In genomic region chr9:78298046-78298511, GRCh38 we compare ENCODE assay signal across 1 cellular context.
TF ChIP-seq lines count a peak whose summit lies in the region.

No MANE protein-coding gene starts in this region.

TF ChIP-seq in GM12878, 131 proteins besides CTCF, POLR2A, EP300 and RAD21 (continued from another document):
- TF ChIP-seq NKRF (conservative IDR thresholded peaks at IDR 0.05) (no peak), RCOR1 (conservative IDR thresholded peaks at IDR 0.05; ENCODE audit: low read depth, low read length) (no peak), CBX5 (IDR thresholded peaks at IDR 0.05; ENCODE audit: low read depth) (no peak), E2F4 (IDR thresholded peaks at IDR 0.05; ENCODE audit: low read depth, low read length) (no peak), YBX1 (IDR thresholded peaks at IDR 0.05) (no peak), ZBTB40 (IDR thresholded peaks at IDR 0.05; ENCODE audit: borderline replicate concordance) (no peak), RFX5 (IDR thresholded peaks at IDR 0.05; ENCODE audit: low read depth, low read length) (no peak), KDM1A (IDR thresholded peaks at IDR 0.05; ENCODE audit: borderline replicate concordance) (no peak), LARP7 (IDR thresholded peaks at IDR 0.05) (no peak), NFIC (IDR thresholded peaks at IDR 0.05; ENCODE audit: low read depth, low read length) (no peak), E4F1 (IDR thresholded peaks at IDR 0.05; ENCODE audit: borderline replicate concordance, partially characterized antibody) (no peak)
